Comparison of ENCODE assay signal across 2 cellular contexts in genomic region chr17:73247728-73248127, GRCh38.
TF ChIP-seq lines count a peak whose summit lies in the region.

No MANE protein-coding gene starts in this region.

TF ChIP-seq in HCT116, 20 proteins besides CTCF, POLR2A, EP300 and RAD21:
- TF ChIP-seq ZBTB33 (IDR thresholded peaks at IDR 0.05; ENCODE audit: extremely low read depth, insufficient replicate concordance, low read length) (no peak), FOSL1 (IDR thresholded peaks at IDR 0.05; ENCODE audit: low read depth) (no peak), SRF (IDR thresholded peaks at IDR 0.05; ENCODE audit: low read depth) (no peak)
TF ChIP-seq in HCT116: peak in this region for 0.

TF ChIP-seq in K562, 482 proteins besides CTCF, POLR2A, EP300 and RAD21:
- no peak for TF ChIP-seq POLR2H (tag; IDR thresholded peaks at IDR 0.05; ENCODE audit: low read depth)
- TF ChIP-seq POLR3G (IDR thresholded peaks at IDR 0.05; ENCODE audit: extremely low read depth, insufficient read length, insufficient replicate concordance) = no peak
- no peak for TF ChIP-seq U2AF2 (optimal IDR thresholded peaks at IDR 0.05; ENCODE audit: low read depth, low read length)
- no peak for TF ChIP-seq CHAMP1 (IDR thresholded peaks at IDR 0.05)
- TF ChIP-seq FOXP4 (CRISPR knock-in tag; IDR thresholded peaks at IDR 0.05; ENCODE audit: borderline replicate concordance) = no peak
- no peak for TF ChIP-seq MCM2 (IDR thresholded peaks at IDR 0.05; ENCODE audit: low read depth)
- TF ChIP-seq POLR3A (IDR thresholded peaks at IDR 0.05; ENCODE audit: borderline replicate concordance, extremely low read depth, insufficient read depth, insufficient read length) = no peak
- no peak for TF ChIP-seq SNRNP70 (optimal IDR thresholded peaks at IDR 0.05; ENCODE audit: low read depth, low read length)
- no peak for TF ChIP-seq GTF2B (IDR thresholded peaks at IDR 0.05; ENCODE audit: extremely low read depth, insufficient read length)
- TF ChIP-seq GABPB1 (CRISPR knock-in tag; IDR thresholded peaks at IDR 0.05) = no peak
- TF ChIP-seq ZBTB49 (CRISPR knock-in tag; IDR thresholded peaks at IDR 0.05; ENCODE audit: borderline replicate concordance) = no peak
- no peak for TF ChIP-seq HNRNPL (IDR thresholded peaks at IDR 0.05; ENCODE audit: low read depth, low read length)
- TF ChIP-seq BCOR (IDR thresholded peaks at IDR 0.05) = no peak
- TF ChIP-seq FOXM1 (IDR thresholded peaks at IDR 0.05; ENCODE audit: low read depth) = no peak
- no peak for TF ChIP-seq FOXM1 (CRISPR knock-in tag; IDR thresholded peaks at IDR 0.05; ENCODE audit: low read depth)
- TF ChIP-seq ARID2 (IDR thresholded peaks at IDR 0.05) = no peak
- no peak for TF ChIP-seq PATZ1 (CRISPR knock-in tag; IDR thresholded peaks at IDR 0.05; ENCODE audit: borderline replicate concordance)
